In genomic region chr22:17629167-17629489, GRCh38 we compare ENCODE assay signal across 8 cellular contexts. TPM values are rescaled to one million over a fixed set of nuclear protein-coding genes. Genes with fewer than 3 reads are reported as not detected.
DNase-seq lines count a peak whose midpoint lies in the region; ATAC-seq, FAIRE-seq and TF ChIP-seq lines count a peak whose summit lies in the region.

No MANE protein-coding gene starts in this region.

- TF ChIP-seq RAD21 in HCT116 (IDR thresholded peaks at IDR 0.05; ENCODE audit: low read depth): no peak

- peaks cover 35% of the 10 kb centered on the region for H3K4me1 Mint-ChIP-seq in activated CD4-positive, alpha-beta memory T cell treated with anti-CD3 and anti-CD28 coated beads, Interleukin-2, amount 10 ng/mL, durations not matched to agents 7 days and 5 days

- FAIRE-seq in small intestine (lab: Jason Lieb, UNC): no peak

- peak overlapping the region; percentile 88 for H3K27ac Mint-ChIP-seq in activated CD4-positive, alpha-beta memory T cell treated with anti-CD3 and anti-CD28 coated beads, Interleukin-2, amount 10 ng/mL, durations not matched to agents 7 days and 5 days

- peak overlapping the region; percentile 100 for H3K4me3 ChIP-seq in HCT116 (replicated peaks in 1 of 2; ENCODE audit: low read depth in 1 of 2, low read length in 2 of 2)
- peak overlapping the region; percentile 87 for H3K4me3 ChIP-seq in right cardiac atrium (ENCODE audit: low read length)
- H3K4me3 ChIP-seq in small intestine (ENCODE audit: low read depth in 1 of 2, low read length in 2 of 2): peak overlapping the region; percentile 91 to 92

- H3K27me3 ChIP-seq in HCT116 (ENCODE audit: insufficient read depth, low read length) (no peaks in the 10 kb centered on the region), right cardiac atrium (ENCODE audit: control insufficient read depth, insufficient read depth) (no peaks in the 10 kb centered on the region), small intestine (ENCODE audit: control insufficient read depth in 2 of 2, insufficient read depth in 2 of 2, low read length in 2 of 2) (no peaks in the 10 kb centered on the region)

- H3K27ac ChIP-seq in HCT116 (ENCODE audit: low read depth, low read length) (peak overlapping the region; percentile 96), right cardiac atrium (ENCODE audit: low read length) (peak overlapping the region; percentile 100), small intestine (ENCODE audit: low read depth in 1 of 2, low read length in 1 of 2) (peak overlapping the region; percentile 68 to 96)

- peak overlapping the region; percentile 88 for H3K4me2 ChIP-seq in HCT116 (ENCODE audit: low read length)

- TSS peak; percentile 92 for BruUV-seq in HCT116 (replicated peaks; lab: Mats Ljungman, UMichigan)

- H4K20me1 ChIP-seq in HCT116 (ENCODE audit: insufficient read depth): no peaks in the 10 kb centered on the region

- H3K9me3 Mint-ChIP-seq in activated CD4-positive, alpha-beta memory T cell treated with anti-CD3 and anti-CD28 coated beads, Interleukin-2, amount 10 ng/mL, durations not matched to agents 7 days and 5 days: no peaks in the 10 kb centered on the region

- H3K79me2 ChIP-seq in HCT116 (ENCODE audit: insufficient read depth, low read length): peaks cover 53% of the 10 kb centered on the region

- no peak overlapping the region for H2AFZ ChIP-seq in HCT116 (ENCODE audit: low read depth, low read length, poor library complexity, severe bottlenecking)

- intact Hi-C loops in HCT116 (cut with micrococcal nuclease): no loop called here
- intact Hi-C loops in right cardiac atrium (cut with DNase I): loop anchor here in 1 of 4 donors (10.0 kb wide), 1 partner anchor 74 kb away; no protein-coding TSS in a partner anchor

- H3K4me1 ChIP-seq in HCT116 (ENCODE audit: control insufficient read depth in 1 of 2, insufficient read depth in 2 of 2, low read length in 2 of 2): peaks cover 24 to 36% of the 10 kb centered on the region in 2 experiments
- no peaks in the 10 kb centered on the region for H3K4me1 ChIP-seq in right cardiac atrium (ENCODE audit: control insufficient read depth, insufficient read depth, low read length)
- H3K4me1 ChIP-seq in small intestine (ENCODE audit: control insufficient read depth in 2 of 2, insufficient read depth in 1 of 2, low read depth in 1 of 2, low read length in 1 of 2): peaks cover 0 to 4% of the 10 kb centered on the region in 2 donors

- H3K4me3 Mint-ChIP-seq in activated CD4-positive, alpha-beta memory T cell treated with anti-CD3 and anti-CD28 coated beads, Interleukin-2, amount 10 ng/mL, durations not matched to agents 7 days and 5 days: peak overlapping the region; percentile 95

- POLR2A ChIA-PET in HCT116 (lab: Charles Lee): no interaction called here
- POLR2A ChIA-PET in activated CD4-positive, alpha-beta memory T cell treated with anti-CD3 and anti-CD28 coated beads, Interleukin-2, amount 10 ng/mL, durations not matched to agents 7 days and 5 days (lab: Charles Lee): interaction anchor here (0.7 to 4.2 kb wide), 3 partner anchors 10 to 449 kb away, joined by 3 to 37 read pairs (median 3); partner anchors contain the start of genes BCL2L13 and PEX26

- no peaks in the 10 kb centered on the region for H3K9me2 ChIP-seq in HCT116 (ENCODE audit: insufficient read depth)

- CTCF ChIA-PET in HCT116 (lab: Charles Lee): no interaction called here
- CTCF ChIA-PET in activated CD4-positive, alpha-beta memory T cell treated with anti-CD3 and anti-CD28 coated beads, Interleukin-2, amount 10 ng/mL, durations not matched to agents 7 days and 5 days (lab: Charles Lee): interaction anchor here (0.7 to 0.8 kb wide), 2 partner anchors 10 to 117 kb away, joined by 3 read pairs; no protein-coding TSS in a partner anchor

- RAD21 ChIA-PET in HCT116 (lab: Charles Lee; ENCODE audit: low non-redundant PET in 1 of 2, low total read pairs in 2 of 2, uncharacterized antibody in 2 of 2, unreplicated experiment in 2 of 2): no interaction called here

- H3K36me3 ChIP-seq in HCT116 (ENCODE audit: control insufficient read depth in 1 of 2, insufficient read depth in 2 of 2, low read length in 2 of 2) (peaks cover 0 to 6% of the 10 kb centered on the region in 2 experiments; a peak in 1 of 4 replicates), small intestine (ENCODE audit: control insufficient read depth in 2 of 2, insufficient read depth in 2 of 2, low read length in 2 of 2) (no peaks in the 10 kb centered on the region)

- DNase-seq in HCT116 (ENCODE audit: low read depth, low spot score) (no peak), right cardiac atrium (no peak), small intestine (peak; percentile 7), HUDEP-2 (lab: John Stamatoyannopoulos, UW; ENCODE audit: unreplicated experiment in 76 of 76) (no peak)
- DNase-seq in activated CD4-positive, alpha-beta memory T cell treated with anti-CD3 and anti-CD28 coated beads, Interleukin-2, amount 10 ng/mL, durations not matched to agents 7 days and 5 days: no peak
- no peak for DNase-seq in stimulated activated CD4-positive, alpha-beta T cell treated with anti-CD3 and anti-CD28 coated beads, Interleukin-2, amount 100 ng/mL, for 48 hours

- TF ChIP-seq CTCF in HCT116 (IDR thresholded peaks at IDR 0.05 in 2 of 3, conservative IDR thresholded peaks at IDR 0.05 in 1 of 3; ENCODE audit: borderline replicate concordance in 1 of 3, insufficient read depth in 1 of 3, low read depth in 2 of 3, low read length in 2 of 3): no peak

- peak overlapping the region; percentile 99 for H3K9ac ChIP-seq in HCT116 (ENCODE audit: low read length)

- no peaks in the 10 kb centered on the region for H3K27me3 Mint-ChIP-seq in activated CD4-positive, alpha-beta memory T cell treated with anti-CD3 and anti-CD28 coated beads, Interleukin-2, amount 10 ng/mL, durations not matched to agents 7 days and 5 days

- H3K36me3 Mint-ChIP-seq in activated CD4-positive, alpha-beta memory T cell treated with anti-CD3 and anti-CD28 coated beads, Interleukin-2, amount 10 ng/mL, durations not matched to agents 7 days and 5 days (ENCODE audit: low read depth): peaks cover 18% of the 10 kb centered on the region

- ATAC-seq in HCT116 (peak; percentile 20), right cardiac atrium (peak in 1 of 2 donors; percentile 6), HG02973 (IDR thresholded peaks at IDR 0.05; ENCODE audit: unreplicated experiment) (no peak), GM19455 (IDR thresholded peaks at IDR 0.05; ENCODE audit: unreplicated experiment) (no peak)

- H3K9me3 ChIP-seq in HCT116 (ENCODE audit: control insufficient read depth in 1 of 2, insufficient read depth in 1 of 2, low read depth in 1 of 2, low read length in 2 of 2) (no peaks in the 10 kb centered on the region), right cardiac atrium (ENCODE audit: control insufficient read depth, low read length) (no peaks in the 10 kb centered on the region), small intestine (ENCODE audit: control insufficient read depth, low read depth) (no peaks in the 10 kb centered on the region)

- 0% methylated on average over 1 of the region's 1 CpG for WGBS in right cardiac atrium
- WGBS in small intestine, 3 donors: 0% methylated on average over 1 of the region's 1 CpG

- no peak for TF ChIP-seq POLR2A in HCT116 (IDR thresholded peaks at IDR 0.05; ENCODE audit: borderline replicate concordance, extremely low read depth, insufficient read depth, insufficient read length)

TF ChIP-seq in HCT116, 20 proteins besides CTCF, POLR2A, EP300 and RAD21:
- TF ChIP-seq SRF (IDR thresholded peaks at IDR 0.05; ENCODE audit: low read depth): 0 out of 2 replicates have a peak, but pooled peaks have one; percentile 12
- TF ChIP-seq MAX (IDR thresholded peaks at IDR 0.05): no peak

RNA-seq across cellular contexts. Expression of gene ATP6V1E1, which starts 0.6 kb away (rescaled TPM):
- 107 TPM for total RNA-seq in HCT116 (2021; ENCODE audit: unreplicated experiment)
- polyA plus RNA-seq in HCT116 (2012): 85.3 and 106 TPM in 2 replicates
- total RNA-seq in activated CD4-positive, alpha-beta memory T cell treated with anti-CD3 and anti-CD28 coated beads, Interleukin-2, amount 10 ng/mL, durations not matched to agents 7 days and 5 days: 100 to 1,000 TPM; 103 TPM
- total RNA-seq in right cardiac atrium: 100 to 1,000 TPM; 162 to 199 (median 182) TPM
- 207 TPM for polyA plus RNA-seq in right cardiac atrium
- 100 to 1,000 TPM; 104 to 131 (median 104) TPM for polyA plus RNA-seq in small intestine

RNA-seq across cellular contexts. Expression of gene BCL2L13, which starts 9.4 kb away (rescaled TPM):
- total RNA-seq in HCT116 (2021; ENCODE audit: unreplicated experiment) (38.6 TPM), right cardiac atrium (10 to 100 TPM; 51.6 to 62.9 (median 56.7) TPM)
- polyA plus RNA-seq in HCT116 (2012): 27.0 and 29.0 TPM in 2 replicates
- 10 to 100 TPM; 29.4 to 30.4 TPM for total RNA-seq in activated CD4-positive, alpha-beta memory T cell treated with anti-CD3 and anti-CD28 coated beads, Interleukin-2, amount 10 ng/mL, durations not matched to agents 7 days and 5 days
- polyA plus RNA-seq in right cardiac atrium (40.0 TPM), small intestine (10 to 100 TPM; 15.1 to 25.2 (median 16.1) TPM)
